In genomic region chr1:226675720-226676357, GRCh38 we compare ENCODE assay signal across 2 cellular contexts.
TF ChIP-seq lines count a peak whose summit lies in the region.

No MANE protein-coding gene starts in this region.

TF ChIP-seq in liver, 16 proteins besides CTCF, POLR2A, EP300 and RAD21 (continued from another document):
- TF ChIP-seq JUND (IDR thresholded peaks at IDR 0.05): no peak
- no peak for TF ChIP-seq RXRA (IDR thresholded peaks at IDR 0.05)
- TF ChIP-seq REST (IDR thresholded peaks at IDR 0.05): no peak
- no peak for TF ChIP-seq GABPA (IDR thresholded peaks at IDR 0.05 in 1 of 2, conservative IDR thresholded peaks at IDR 0.05 in 1 of 2)
- no peak for TF ChIP-seq NR2F2 (IDR thresholded peaks at IDR 0.05)
- no peak for TF ChIP-seq HNF4A (conservative IDR thresholded peaks at IDR 0.05)
- TF ChIP-seq YY1 (IDR thresholded peaks at IDR 0.05): no peak
- no peak for TF ChIP-seq HNF4G (IDR thresholded peaks at IDR 0.05)
- no peak for TF ChIP-seq SP1 (IDR thresholded peaks at IDR 0.05)
- no peak for TF ChIP-seq MAX (IDR thresholded peaks at IDR 0.05)
- no peak for TF ChIP-seq ZBTB33 (IDR thresholded peaks at IDR 0.05)

TF ChIP-seq in HepG2, 621 proteins besides CTCF, POLR2A, EP300 and RAD21 (continued from another document):
- TF ChIP-seq ZNF512B (CRISPR knock-in tag; IDR thresholded peaks at IDR 0.05; ENCODE audit: borderline replicate concordance) (no peak), ZUFSP (CRISPR knock-in tag; IDR thresholded peaks at IDR 0.05; ENCODE audit: borderline replicate concordance) (no peak), NR0B2 (CRISPR knock-in tag; IDR thresholded peaks at IDR 0.05) (no peak), ZNF136 (CRISPR knock-in tag; IDR thresholded peaks at IDR 0.05; ENCODE audit: low read depth) (no peak), FOXO4 (CRISPR knock-in tag; conservative IDR thresholded peaks at IDR 0.05) (no peak), ZSCAN29 (CRISPR knock-in tag; conservative IDR thresholded peaks at IDR 0.05) (no peak), KLF16 (CRISPR knock-in tag; IDR thresholded peaks at IDR 0.05) (no peak), TMF1 (CRISPR knock-in tag; IDR thresholded peaks at IDR 0.05; ENCODE audit: low read depth) (no peak), RFX5 (IDR thresholded peaks at IDR 0.05; ENCODE audit: low read depth, low read length) (no peak)
